Comparison of ENCODE assay signal across 9 cellular contexts in genomic region chr17:82495844-82496528, GRCh38. TPM values are rescaled to one million over a fixed set of nuclear protein-coding genes. Genes with fewer than 3 reads are reported as not detected.
DNase-seq lines count a peak whose midpoint lies in the region; ATAC-seq and TF ChIP-seq lines count a peak whose summit lies in the region.
"Had no signal": no experiment of that assay in that cellular context is flagged by ENCODE, and none has a peak within 500 bp of the region (broad histone marks: within the 10 kb centered on the region; RNA-seq: fewer than 3 reads in every experiment).

No MANE protein-coding gene starts in this region.

- no peak for DNase-seq in activated CD4-positive, alpha-beta T cell treated with anti-CD3 and anti-CD28 coated beads for 36 hours
- no peak for DNase-seq in activated CD4-positive, alpha-beta T cell treated with anti-CD3 and anti-CD28 coated beads for 48 hours
- DNase-seq in Panc1 (ENCODE audit: low read depth, low spot score) = no peak
- DNase-seq in GM20000 (ENCODE audit: low spot score) = no peak
- no peak for DNase-seq in stimulated activated CD4-positive, alpha-beta T cell treated with anti-CD3 and anti-CD28 coated beads, Interleukin-15, amount 100 ng/mL, for 24 hours
- no peak for DNase-seq in glomerular visceral epithelial cell (ENCODE audit: extremely low spot score)
- DNase-seq: GOT3 had no signal

- H3K27ac Mint-ChIP-seq in activated CD4-positive, alpha-beta T cell treated with anti-CD3 and anti-CD28 coated beads for 36 hours = no peak overlapping the region

- no peaks in the 10 kb centered on the region for H3K9me3 Mint-ChIP-seq in activated CD4-positive, alpha-beta T cell treated with anti-CD3 and anti-CD28 coated beads for 36 hours (ENCODE audit: low read depth)

- H3K9me3 ChIP-seq in Panc1 (ENCODE audit: control insufficient read depth, insufficient read depth, low read depth, low read length) (no peaks in the 10 kb centered on the region), gastroesophageal sphincter (no peaks in the 10 kb centered on the region)

- ATAC-seq in activated CD4-positive, alpha-beta T cell treated with anti-CD3 and anti-CD28 coated beads for 36 hours = no peak
- no peak for ATAC-seq in Panc1
- no peak for ATAC-seq in gastroesophageal sphincter

- peaks cover 14% of the 10 kb centered on the region for H3K4me1 Mint-ChIP-seq in activated CD4-positive, alpha-beta T cell treated with anti-CD3 and anti-CD28 coated beads for 36 hours

- H3K36me3 ChIP-seq in Panc1 (ENCODE audit: control insufficient read depth, insufficient read depth, low read length) (no peaks in the 10 kb centered on the region), gastroesophageal sphincter (no peaks in the 10 kb centered on the region)

- H3K27me3 Mint-ChIP-seq in activated CD4-positive, alpha-beta T cell treated with anti-CD3 and anti-CD28 coated beads for 36 hours = no peaks in the 10 kb centered on the region

- no peaks in the 10 kb centered on the region for H3K36me3 Mint-ChIP-seq in activated CD4-positive, alpha-beta T cell treated with anti-CD3 and anti-CD28 coated beads for 36 hours (ENCODE audit: low read depth)

- H3K4me3 ChIP-seq in Panc1 (ENCODE audit: low read depth in 2 of 2, low read length in 2 of 2) (no peak overlapping the region; a peak in 1 of 4 replicates), gastroesophageal sphincter (peak overlapping the region in 1 of 2 donors; percentile 74)

- peak overlapping the region; percentile 74 for H3K27ac ChIP-seq in Panc1 (ENCODE audit: low read length)
- peak overlapping the region in 3 of 4 donors; percentile 88 to 95 (median 93) for H3K27ac ChIP-seq in gastroesophageal sphincter
- peak overlapping the region; percentile 79 for H3K27ac ChIP-seq in temporal lobe (ENCODE audit: low read depth, low read length)

- POLR2A ChIA-PET in activated CD4-positive, alpha-beta T cell treated with anti-CD3 and anti-CD28 coated beads for 36 hours (lab: Charles Lee) = interaction anchor here (0.6 to 1.1 kb wide), 2 partner anchors 23 to 77 kb away, joined by 3 to 4 read pairs; no protein-coding TSS in a partner anchor
- POLR2A ChIA-PET in Panc1 (lab: Charles Lee) = interaction anchor here (0.6 kb wide), 1 partner anchor 214 kb away, joined by 13 read pairs; no protein-coding TSS in a partner anchor

- in situ Hi-C loops in Panc1 (cut with HindIII; ENCODE audit: low pct_unique_long_range_greater_than_20kb, low sequenced_read_pairs) = no loop called here

- 66% methylated on average over 4 of the region's 12 CpGs; no CpG with 5 or more reads in 1 of the 2 donors for WGBS in gastroesophageal sphincter (ENCODE audit: low coverage in 1 of 2), 2 donors

- no TSS peak for BruUV-seq in Panc1 (replicated peaks; lab: Mats Ljungman, UMichigan)

- TF ChIP-seq EP300 in gastroesophageal sphincter (IDR thresholded peaks at IDR 0.05) = no peak

- H3K4me3 Mint-ChIP-seq in activated CD4-positive, alpha-beta T cell treated with anti-CD3 and anti-CD28 coated beads for 36 hours = peak overlapping the region; percentile 76

- H3K27me3 ChIP-seq in Panc1 (ENCODE audit: control insufficient read depth, insufficient read depth, low read length) (no peaks in the 10 kb centered on the region), gastroesophageal sphincter (no peaks in the 10 kb centered on the region)

- intact Hi-C loops in activated CD4-positive, alpha-beta T cell treated with anti-CD3 and anti-CD28 coated beads for 36 hours (cut with DNase I, micrococcal nuclease) = loop anchor here in 1 of 2 experiments (2.0 to 5.0 kb wide), 2 partner anchors 464 to 625 kb away; partner anchors contain the start of genes ARHGDIA and RAC3
- intact Hi-C loops in Panc1 (cut with micrococcal nuclease; ENCODE audit: unreplicated experiment) = no loop called here

- H3K4me1 ChIP-seq in Panc1 (ENCODE audit: control insufficient read depth, insufficient read depth, low read length) = peaks cover 32% of the 10 kb centered on the region
- H3K4me1 ChIP-seq in gastroesophageal sphincter = peaks cover 0 to 50% (median 10%) of the 10 kb centered on the region in 3 donors

- TF ChIP-seq CTCF in Panc1 (IDR thresholded peaks at IDR 0.05) (no peak), gastroesophageal sphincter (IDR thresholded peaks at IDR 0.05) (no peak), GM20000 (IDR thresholded peaks at IDR 0.05; ENCODE audit: extremely low read depth, missing control alignments) (no peak)

- CTCF ChIA-PET in activated CD4-positive, alpha-beta T cell treated with anti-CD3 and anti-CD28 coated beads for 36 hours (lab: Charles Lee) = interaction anchor here (0.6 to 2.3 kb wide), 8 partner anchors 10 to 152 kb away, joined by 3 to 7 read pairs (median 3); partner anchors contain the start of gene FOXK2
- CTCF ChIA-PET in Panc1 (lab: Charles Lee) = no interaction called here

- TF ChIP-seq POLR2A in gastroesophageal sphincter (IDR thresholded peaks at IDR 0.05) = no peak

RNA-seq across cellular contexts. Expression of gene FOXK2, which starts 23.5 kb away (rescaled TPM):
- total RNA-seq in activated CD4-positive, alpha-beta T cell treated with anti-CD3 and anti-CD28 coated beads for 36 hours = 10 to 100 TPM; 58.1 to 75.4 TPM
- 143 TPM for total RNA-seq in Panc1 (2021; ENCODE audit: unreplicated experiment)
- polyA plus RNA-seq in Panc1 (2012; ENCODE audit: insufficient read length) = 103 TPM
- total RNA-seq in gastroesophageal sphincter = 10 to 100 TPM; 35.1 to 63.4 (median 52.6) TPM
- 27.8 TPM for total RNA-seq in temporal lobe

RNA-seq across cellular contexts. Expression of gene NARF, which starts 37.4 kb away (rescaled TPM):
- 10 to 100 TPM; 65.4 to 85.9 TPM for total RNA-seq in activated CD4-positive, alpha-beta T cell treated with anti-CD3 and anti-CD28 coated beads for 36 hours
- 60.9 TPM for total RNA-seq in Panc1 (2021; ENCODE audit: unreplicated experiment)
- polyA plus RNA-seq in Panc1 (2012; ENCODE audit: insufficient read length) = 89.6 TPM
- total RNA-seq in gastroesophageal sphincter = 10 to 100 TPM; 30.4 to 78.1 (median 44.9) TPM
- total RNA-seq in temporal lobe = 40.6 TPM

RNA-seq across cellular contexts. Expression of gene CYBC1, which starts 45.4 kb away (rescaled TPM):
- 100 to 1,000 TPM; 286 to 329 TPM for total RNA-seq in activated CD4-positive, alpha-beta T cell treated with anti-CD3 and anti-CD28 coated beads for 36 hours
- 174 TPM for total RNA-seq in Panc1 (2021; ENCODE audit: unreplicated experiment)
- polyA plus RNA-seq in Panc1 (2012; ENCODE audit: insufficient read length) = 161 TPM
- 10 to 100 TPM; 53.8 to 78.5 (median 59.4) TPM for total RNA-seq in gastroesophageal sphincter
- total RNA-seq in temporal lobe = 25.1 TPM
